ENCODE assay signal across 2 cellular contexts in the genomic region with DNA sequence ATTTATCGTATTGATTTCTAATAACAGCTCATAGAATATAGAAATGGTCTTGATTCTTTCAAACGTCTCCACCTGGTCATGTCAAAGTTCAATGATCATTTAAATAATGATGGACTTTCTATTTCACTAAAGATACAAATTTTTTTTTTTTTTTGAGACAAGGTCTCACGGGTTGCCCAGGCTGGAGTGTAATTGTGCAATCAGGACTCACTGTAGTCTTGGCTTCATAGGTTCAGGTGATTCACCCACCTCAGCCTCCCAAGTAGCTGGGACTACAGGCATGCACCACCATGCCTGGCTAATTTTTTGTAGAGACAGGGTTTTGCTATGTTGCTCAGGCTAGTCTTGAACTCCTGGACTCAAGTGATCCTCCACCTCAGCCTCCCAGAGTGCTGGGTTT.
A peak's percentile ranks its signal among the peaks of the same experiment; 100 is the strongest.
TF ChIP-seq lines count a peak whose summit lies in the region.

No MANE protein-coding gene starts in this region.

TF ChIP-seq in K562, 482 proteins besides CTCF, POLR2A, EP300 and RAD21:
- TF ChIP-seq CEBPB (tag; IDR thresholded peaks at IDR 0.05), result peak; percentile 51
- no peak for TF ChIP-seq NCOA1 (IDR thresholded peaks at IDR 0.05; ENCODE audit: low read depth)
- TF ChIP-seq CREM (IDR thresholded peaks at IDR 0.05; ENCODE audit: low read depth), result no peak
- TF ChIP-seq, protein P1, sequence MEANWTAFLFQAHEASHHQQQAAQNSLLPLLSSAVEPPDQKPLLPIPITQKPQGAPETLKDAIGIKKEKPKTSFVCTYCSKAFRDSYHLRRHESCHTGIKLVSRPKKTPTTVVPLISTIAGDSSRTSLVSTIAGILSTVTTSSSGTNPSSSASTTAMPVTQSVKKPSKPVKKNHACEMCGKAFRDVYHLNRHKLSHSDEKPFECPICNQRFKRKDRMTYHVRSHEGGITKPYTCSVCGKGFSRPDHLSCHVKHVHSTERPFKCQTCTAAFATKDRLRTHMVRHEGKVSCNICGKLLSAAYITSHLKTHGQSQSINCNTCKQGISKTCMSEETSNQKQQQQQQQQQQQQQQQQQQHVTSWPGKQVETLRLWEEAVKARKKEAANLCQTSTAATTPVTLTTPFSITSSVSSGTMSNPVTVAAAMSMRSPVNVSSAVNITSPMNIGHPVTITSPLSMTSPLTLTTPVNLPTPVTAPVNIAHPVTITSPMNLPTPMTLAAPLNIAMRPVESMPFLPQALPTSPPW (CRISPR knock-in tag; IDR thresholded peaks at IDR 0.05), result no peak
- TF ChIP-seq, protein P2, sequence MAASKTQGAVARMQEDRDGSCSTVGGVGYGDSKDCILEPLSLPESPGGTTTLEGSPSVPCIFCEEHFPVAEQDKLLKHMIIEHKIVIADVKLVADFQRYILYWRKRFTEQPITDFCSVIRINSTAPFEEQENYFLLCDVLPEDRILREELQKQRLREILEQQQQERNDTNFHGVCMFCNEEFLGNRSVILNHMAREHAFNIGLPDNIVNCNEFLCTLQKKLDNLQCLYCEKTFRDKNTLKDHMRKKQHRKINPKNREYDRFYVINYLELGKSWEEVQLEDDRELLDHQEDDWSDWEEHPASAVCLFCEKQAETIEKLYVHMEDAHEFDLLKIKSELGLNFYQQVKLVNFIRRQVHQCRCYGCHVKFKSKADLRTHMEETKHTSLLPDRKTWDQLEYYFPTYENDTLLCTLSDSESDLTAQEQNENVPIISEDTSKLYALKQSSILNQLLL (CRISPR knock-in tag; IDR thresholded peaks at IDR 0.05; ENCODE audit: borderline replicate concordance), result no peak

TF ChIP-seq in HepG2, 621 proteins besides CTCF, POLR2A, EP300 and RAD21:
- TF ChIP-seq FOSL2 (CRISPR knock-in tag; IDR thresholded peaks at IDR 0.05) (0 out of 2 replicates have a peak, but pooled peaks have one; percentile 18), TCF7 (IDR thresholded peaks at IDR 0.05; ENCODE audit: low read depth) (no peak), SMAD9 (CRISPR knock-in tag; IDR thresholded peaks at IDR 0.05) (no peak), CEBPB (IDR thresholded peaks at IDR 0.05; ENCODE audit: borderline replicate concordance, low read depth, low read length) (peak; percentile 42; the same call in 1 of the 2 replicates), SIN3B (IDR thresholded peaks at IDR 0.05; ENCODE audit: low read length) (no peak), NFIB (CRISPR knock-in tag; IDR thresholded peaks at IDR 0.05; ENCODE audit: borderline replicate concordance) (no peak), CEBPG (CRISPR knock-in tag; IDR thresholded peaks at IDR 0.05) (peak; percentile 25; the same call in 1 of the 2 replicates), ZNF776 (CRISPR knock-in tag; IDR thresholded peaks at IDR 0.05) (no peak), RFXANK (CRISPR knock-in tag; IDR thresholded peaks at IDR 0.05) (no peak)
- TF ChIP-seq, protein P3, sequence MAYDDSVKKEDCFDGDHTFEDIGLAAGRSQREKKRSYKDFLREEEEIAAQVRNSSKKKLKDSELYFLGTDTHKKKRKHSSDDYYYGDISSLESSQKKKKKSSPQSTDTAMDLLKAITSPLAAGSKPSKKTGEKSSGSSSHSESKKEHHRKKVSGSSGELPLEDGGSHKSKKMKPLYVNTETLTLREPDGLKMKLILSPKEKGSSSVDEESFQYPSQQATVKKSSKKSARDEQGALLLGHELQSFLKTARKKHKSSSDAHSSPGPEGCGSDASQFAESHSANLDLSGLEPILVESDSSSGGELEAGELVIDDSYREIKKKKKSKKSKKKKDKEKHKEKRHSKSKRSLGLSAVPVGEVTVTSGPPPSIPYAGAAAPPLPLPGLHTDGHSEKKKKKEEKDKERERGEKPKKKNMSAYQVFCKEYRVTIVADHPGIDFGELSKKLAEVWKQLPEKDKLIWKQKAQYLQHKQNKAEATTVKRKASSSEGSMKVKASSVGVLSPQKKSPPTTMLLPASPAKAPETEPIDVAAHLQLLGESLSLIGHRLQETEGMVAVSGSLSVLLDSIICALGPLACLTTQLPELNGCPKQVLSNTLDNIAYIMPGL (CRISPR knock-in tag; IDR thresholded peaks at IDR 0.05; ENCODE audit: borderline replicate concordance in 1 of 2, low read depth in 1 of 2), result no peak
- TF ChIP-seq, protein P4, sequence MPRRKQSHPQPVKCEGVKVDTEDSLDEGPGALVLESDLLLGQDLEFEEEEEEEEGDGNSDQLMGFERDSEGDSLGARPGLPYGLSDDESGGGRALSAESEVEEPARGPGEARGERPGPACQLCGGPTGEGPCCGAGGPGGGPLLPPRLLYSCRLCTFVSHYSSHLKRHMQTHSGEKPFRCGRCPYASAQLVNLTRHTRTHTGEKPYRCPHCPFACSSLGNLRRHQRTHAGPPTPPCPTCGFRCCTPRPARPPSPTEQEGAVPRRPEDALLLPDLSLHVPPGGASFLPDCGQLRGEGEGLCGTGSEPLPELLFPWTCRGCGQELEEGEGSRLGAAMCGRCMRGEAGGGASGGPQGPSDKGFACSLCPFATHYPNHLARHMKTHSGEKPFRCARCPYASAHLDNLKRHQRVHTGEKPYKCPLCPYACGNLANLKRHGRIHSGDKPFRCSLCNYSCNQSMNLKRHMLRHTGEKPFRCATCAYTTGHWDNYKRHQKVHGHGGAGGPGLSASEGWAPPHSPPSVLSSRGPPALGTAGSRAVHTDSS (CRISPR knock-in tag; conservative IDR thresholded peaks at IDR 0.05), result no peak
- TF ChIP-seq, protein P5, sequence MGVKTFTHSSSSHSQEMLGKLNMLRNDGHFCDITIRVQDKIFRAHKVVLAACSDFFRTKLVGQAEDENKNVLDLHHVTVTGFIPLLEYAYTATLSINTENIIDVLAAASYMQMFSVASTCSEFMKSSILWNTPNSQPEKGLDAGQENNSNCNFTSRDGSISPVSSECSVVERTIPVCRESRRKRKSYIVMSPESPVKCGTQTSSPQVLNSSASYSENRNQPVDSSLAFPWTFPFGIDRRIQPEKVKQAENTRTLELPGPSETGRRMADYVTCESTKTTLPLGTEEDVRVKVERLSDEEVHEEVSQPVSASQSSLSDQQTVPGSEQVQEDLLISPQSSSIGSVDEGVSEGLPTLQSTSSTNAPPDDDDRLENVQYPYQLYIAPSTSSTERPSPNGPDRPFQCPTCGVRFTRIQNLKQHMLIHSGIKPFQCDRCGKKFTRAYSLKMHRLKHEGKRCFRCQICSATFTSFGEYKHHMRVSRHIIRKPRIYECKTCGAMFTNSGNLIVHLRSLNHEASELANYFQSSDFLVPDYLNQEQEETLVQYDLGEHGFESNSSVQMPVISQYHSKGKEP (CRISPR knock-in tag; IDR thresholded peaks at IDR 0.05), result no peak
